ENCODE assay signal across 3 cellular contexts in genomic region chr1:168092566-168093355, GRCh38.
TF ChIP-seq lines count a peak whose summit lies in the region.

No MANE protein-coding gene starts in this region.

TF ChIP-seq in IMR-90, 13 proteins besides CTCF, POLR2A, EP300 and RAD21:
- TF ChIP-seq SMC3 (IDR thresholded peaks at IDR 0.05; ENCODE audit: low read depth, low read length): no peak
- no peak for TF ChIP-seq CEBPB (IDR thresholded peaks at IDR 0.05; ENCODE audit: low read depth, low read length)
- no peak for TF ChIP-seq BHLHE40 (IDR thresholded peaks at IDR 0.05; ENCODE audit: low read depth, low read length)
- TF ChIP-seq ELK1 (IDR thresholded peaks at IDR 0.05; ENCODE audit: borderline replicate concordance, low read depth, low read length): no peak
- no peak for TF ChIP-seq CHD1 (IDR thresholded peaks at IDR 0.05; ENCODE audit: low read depth, low read length)
- TF ChIP-seq RFX5 (IDR thresholded peaks at IDR 0.05; ENCODE audit: low read depth, low read length): no peak
- TF ChIP-seq NFE2L2 (IDR thresholded peaks at IDR 0.05; ENCODE audit: low read depth, low read length): no peak
- no peak for TF ChIP-seq FOS (IDR thresholded peaks at IDR 0.05; ENCODE audit: low read depth, low read length)
- no peak for TF ChIP-seq USF2 (IDR thresholded peaks at IDR 0.05; ENCODE audit: low read depth, low read length)
- no peak for TF ChIP-seq MAZ (IDR thresholded peaks at IDR 0.05; ENCODE audit: borderline replicate concordance, low read depth, low read length)
- TF ChIP-seq MXI1 (IDR thresholded peaks at IDR 0.05; ENCODE audit: borderline replicate concordance, low read depth, low read length): no peak

TF ChIP-seq in GM12878, 131 proteins besides CTCF, POLR2A, EP300 and RAD21:
- TF ChIP-seq MAX (IDR thresholded peaks at IDR 0.05; ENCODE audit: low read depth, low read length) (no peak), NFXL1 (IDR thresholded peaks at IDR 0.05; ENCODE audit: borderline replicate concordance) (no peak), SUZ12 (IDR thresholded peaks at IDR 0.05; ENCODE audit: unreplicated experiment) (no peak), ZNF24 (IDR thresholded peaks at IDR 0.05) (no peak), EED (IDR thresholded peaks at IDR 0.05; ENCODE audit: low read depth) (no peak), BCL11A (IDR thresholded peaks at IDR 0.05; ENCODE audit: low read depth, low read length) (no peak), SMC3 (IDR thresholded peaks at IDR 0.05; ENCODE audit: borderline replicate concordance, low read length) (no peak), TCF7 (IDR thresholded peaks at IDR 0.05; ENCODE audit: borderline replicate concordance) (no peak), SREBF1 (IDR thresholded peaks at IDR 0.05; ENCODE audit: low read length) (no peak), KDM1A (IDR thresholded peaks at IDR 0.05; ENCODE audit: borderline replicate concordance) (no peak), CREM (IDR thresholded peaks at IDR 0.05; ENCODE audit: low read depth) (no peak), STAT1 (conservative IDR thresholded peaks at IDR 0.05) (no peak)
TF ChIP-seq in GM12878: peak in this region for 0.

TF ChIP-seq in HepG2, 621 proteins besides CTCF, POLR2A, EP300 and RAD21:
- TF ChIP-seq NFKB2 (CRISPR knock-in tag; IDR thresholded peaks at IDR 0.05; ENCODE audit: borderline replicate concordance): no peak
- TF ChIP-seq ETV6 (CRISPR knock-in tag; conservative IDR thresholded peaks at IDR 0.05): no peak
- TF ChIP-seq NCOA2 (CRISPR knock-in tag; IDR thresholded peaks at IDR 0.05): no peak
- TF ChIP-seq KDM2A (CRISPR knock-in tag; IDR thresholded peaks at IDR 0.05; ENCODE audit: borderline replicate concordance, low read depth): no peak
- no peak for TF ChIP-seq TFE3 (CRISPR knock-in tag; IDR thresholded peaks at IDR 0.05)
- TF ChIP-seq HINFP (CRISPR knock-in tag; IDR thresholded peaks at IDR 0.05; ENCODE audit: low read depth): no peak
- TF ChIP-seq KLF13 (CRISPR knock-in tag; IDR thresholded peaks at IDR 0.05): no peak
- peak; percentile 23; the same call in 1 of the 2 replicates for TF ChIP-seq YEATS2 (CRISPR knock-in tag; IDR thresholded peaks at IDR 0.05; ENCODE audit: borderline replicate concordance)
- no peak for TF ChIP-seq REPIN1 (CRISPR knock-in tag; IDR thresholded peaks at IDR 0.05; ENCODE audit: borderline replicate concordance, low read depth)
- 0 out of 2 replicates have a peak, but pooled peaks have one; percentile 35 for TF ChIP-seq IKZF5 (CRISPR knock-in tag; IDR thresholded peaks at IDR 0.05)
- TF ChIP-seq ZNF501 (CRISPR knock-in tag; IDR thresholded peaks at IDR 0.05): no peak
- no peak for TF ChIP-seq ZNF451 (CRISPR knock-in tag; IDR thresholded peaks at IDR 0.05)
- TF ChIP-seq ELF3 (CRISPR knock-in tag; IDR thresholded peaks at IDR 0.05): peak; percentile 47; the same call in 1 of the 2 replicates
- no peak for TF ChIP-seq CBX5 (CRISPR knock-in tag; IDR thresholded peaks at IDR 0.05; ENCODE audit: borderline replicate concordance)
- no peak for TF ChIP-seq PCBP1 (IDR thresholded peaks at IDR 0.05; ENCODE audit: borderline replicate concordance, low read depth, low read length)
- no peak for TF ChIP-seq ZNF740 (CRISPR knock-in tag; IDR thresholded peaks at IDR 0.05)
- TF ChIP-seq BCL6 (CRISPR knock-in tag; IDR thresholded peaks at IDR 0.05): 0 out of 2 replicates have a peak, but pooled peaks have one; percentile 17
- peak; percentile 38; the same call in 1 of the 2 replicates for TF ChIP-seq CEBPG (CRISPR knock-in tag; IDR thresholded peaks at IDR 0.05)
- no peak for TF ChIP-seq AFF4 (CRISPR knock-in tag; IDR thresholded peaks at IDR 0.05)
- peak; percentile 38; the same call in 1 of the 2 replicates for TF ChIP-seq ELF1 (CRISPR knock-in tag; IDR thresholded peaks at IDR 0.05)
- peak; percentile 43; the same call in 1 of the 2 replicates for TF ChIP-seq SMC3 (IDR thresholded peaks at IDR 0.05; ENCODE audit: low read length)
- peak; percentile 40; the same call in 1 of the 2 replicates for TF ChIP-seq ZNF691 (CRISPR knock-in tag; IDR thresholded peaks at IDR 0.05; ENCODE audit: borderline replicate concordance, low read depth)
- TF ChIP-seq RFXANK (CRISPR knock-in tag; IDR thresholded peaks at IDR 0.05): no peak
- TF ChIP-seq IKZF4 (CRISPR knock-in tag; IDR thresholded peaks at IDR 0.05; ENCODE audit: borderline replicate concordance, low read depth, not compliant biosample characterization): no peak
- peak; percentile 41 for TF ChIP-seq TEAD3 (CRISPR knock-in tag; optimal IDR thresholded peaks at IDR 0.05; ENCODE audit: borderline replicate concordance)
- no peak for TF ChIP-seq ZBTB39 (CRISPR knock-in tag; IDR thresholded peaks at IDR 0.05)
- peak; percentile 86 for TF ChIP-seq STAG1 (CRISPR knock-in tag; IDR thresholded peaks at IDR 0.05)
TF ChIP-seq in HepG2: peak in this region for 10.
